ENCODE assay signal across 19 cellular contexts in the genomic region with DNA sequence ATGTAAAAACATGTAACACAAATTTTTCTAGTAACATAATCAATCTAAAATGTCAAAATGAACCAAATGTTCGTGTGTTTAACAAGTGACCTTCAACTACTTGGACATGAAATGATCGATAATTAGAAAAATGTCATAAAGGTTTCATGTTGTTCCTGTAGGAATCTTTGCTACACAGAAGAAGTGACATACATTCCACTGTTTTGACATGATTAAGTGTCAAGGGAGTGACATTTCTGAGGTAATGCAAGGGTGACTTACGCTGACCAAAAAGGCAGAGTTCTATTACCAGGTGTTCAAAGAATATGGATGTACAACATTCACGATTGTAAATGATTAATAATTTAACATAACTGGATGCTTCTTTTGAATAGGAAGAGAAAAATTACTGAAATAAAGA.
DNase-seq lines count a peak whose midpoint lies in the region; ATAC-seq, FAIRE-seq and TF ChIP-seq lines count a peak whose summit lies in the region.
"Had no signal": no experiment of that assay in that cellular context is flagged by ENCODE, and none has a peak within 500 bp of the region (broad histone marks: within the 10 kb centered on the region; RNA-seq: fewer than 3 reads in every experiment).

No MANE protein-coding gene starts in this region.

- H3K36me3 ChIP-seq in OCI-LY3 (replicated peaks; ENCODE audit: low read depth, low read length) (no peaks in the 10 kb centered on the region), H1 (ENCODE audit: control insufficient read depth in 2 of 4, insufficient read depth in 4 of 4, low read length in 3 of 4) (no peaks in the 10 kb centered on the region)
- H3K36me3 ChIP-seq: BLaER1 treated with 17β-estradiol and CSF1 and Interleukin-3, amounts not matched to agents 10 nM and 100 nM had no signal

- no peak overlapping the region for H2BK20ac ChIP-seq in H1 (ENCODE audit: low read length)

- POLR2A ChIA-PET in H1 (lab: Charles Lee; ENCODE audit: partially characterized antibody): no interaction called here

- TF ChIP-seq CTCF in D721Med (IDR thresholded peaks at IDR 0.05; ENCODE audit: insufficient read depth, missing control alignments) (no peak), OCI-LY3 (IDR thresholded peaks at IDR 0.05; ENCODE audit: low read depth, low read length) (no peak), H1 (IDR thresholded peaks at IDR 0.05; ENCODE audit: control extremely low read depth in 1 of 3, insufficient read depth in 1 of 3, low read depth in 1 of 3, low read length in 3 of 3) (no peak)

- no peak overlapping the region for H3K18ac ChIP-seq in H1 (ENCODE audit: extremely low read depth, low read length)

- no peaks in the 10 kb centered on the region for H3K79me1 ChIP-seq in H1 (ENCODE audit: low read depth, low read length)

- H3K9ac ChIP-seq in OCI-LY3 (ENCODE audit: low read length) (no peak overlapping the region), H1 (replicated peaks in 1 of 4; ENCODE audit: extremely low read depth in 1 of 4, low read depth in 3 of 4, low read length in 3 of 4) (no peak overlapping the region)
- H3K9ac ChIP-seq: BLaER1 treated with 17β-estradiol and CSF1 and Interleukin-3, amounts not matched to agents 10 nM and 100 nM had no signal

- no peak for DNase-seq in D721Med (ENCODE audit: insufficient read length, low spot score)
- DNase-seq in H1 (ENCODE audit: low read depth in 1 of 2, low spot score in 2 of 2): no peak
- no peak for DNase-seq in activated CD8-positive, alpha-beta memory T cell treated with anti-CD3 and anti-CD28 coated beads for 24 hours
- DNase-seq in cerebellum (ENCODE audit: low spot score): no peak
- DNase-seq: AML-193; CD4-positive, alpha-beta memory T cell; CD4-positive, CD25-positive, alpha-beta regulatory T cell; CD8-positive, alpha-beta memory T cell; COR-L47; DMS79 treated with DMSO at 0.1 percent for 48 hours; GF-D8 had no signal

- no peak overlapping the region for H4K91ac ChIP-seq in H1 (replicated peaks; ENCODE audit: insufficient read length, low read length)

- no peak overlapping the region for H3K4me3 ChIP-seq in OCI-LY3 (ENCODE audit: low read length)
- no peak overlapping the region for H3K4me3 ChIP-seq in H1 (ENCODE audit: extremely low read depth in 1 of 4, insufficient read depth in 2 of 4, low read depth in 3 of 4, low read length in 4 of 4)
- H3K4me3 ChIP-seq: A549; BLaER1 treated with 17β-estradiol and CSF1 and Interleukin-3, amounts not matched to agents 10 nM and 100 nM had no signal

- H2BK5ac ChIP-seq in H1 (ENCODE audit: low read depth, low read length): no peak overlapping the region

- H4K20me1 ChIP-seq in OCI-LY3 (ENCODE audit: insufficient read depth, low read length) (no peaks in the 10 kb centered on the region), H1 (replicated peaks in 1 of 2; ENCODE audit: control insufficient read depth in 1 of 2, insufficient read depth in 2 of 2, low read length in 2 of 2) (no peaks in the 10 kb centered on the region)
- H4K20me1 ChIP-seq: BLaER1 treated with 17β-estradiol and CSF1 and Interleukin-3, amounts not matched to agents 10 nM and 100 nM had no signal

- H3K23ac ChIP-seq in H1 (ENCODE audit: insufficient read length): no peak overlapping the region

- FAIRE-seq in D721Med (lab: Jason Lieb, UNC) (peak; percentile 46), H1 (lab: Jason Lieb, UNC) (peak; percentile 13)
- FAIRE-seq: A549, GM12891, GM19239 had no signal

- H2BK120ac ChIP-seq in H1 (replicated peaks; ENCODE audit: low read depth, low read length): no peak overlapping the region

- no peak overlapping the region for H3K4ac ChIP-seq in H1 (replicated peaks; ENCODE audit: insufficient read length, low read depth, low read length)

- H3K14ac ChIP-seq in H1 (ENCODE audit: insufficient read length): no peak overlapping the region

- H3K4me1 ChIP-seq in OCI-LY3 (ENCODE audit: low read length) (peaks cover 12% of the 10 kb centered on the region), H1 (replicated peaks in 1 of 4; ENCODE audit: control insufficient read depth in 3 of 4, insufficient read depth in 4 of 4, low read length in 3 of 4) (no peaks in the 10 kb centered on the region)
- H3K4me1 ChIP-seq: A549 had no signal

- no peak for ATAC-seq in HG02588 (IDR thresholded peaks at IDR 0.05; ENCODE audit: unreplicated experiment)
- ATAC-seq: A549 had no signal

- H2AFZ ChIP-seq in OCI-LY3 (ENCODE audit: low read depth, low read length) (no peak overlapping the region), H1 (ENCODE audit: low read length) (no peak overlapping the region)

- no peak for TF ChIP-seq POLR2A in H1 (IDR thresholded peaks at IDR 0.05; ENCODE audit: control extremely low read depth in 1 of 2, low read depth in 2 of 2, low read length in 2 of 2)

- H3K4me2 ChIP-seq in OCI-LY3 (ENCODE audit: low read length) (peak overlapping the region; percentile 1; the same call in 1 of the 2 replicates), H1 (ENCODE audit: insufficient read depth in 1 of 2, low read depth in 2 of 2, low read length in 2 of 2) (no peak overlapping the region)
- H3K4me2 ChIP-seq: A549; BLaER1 treated with 17β-estradiol and CSF1 and Interleukin-3, amounts not matched to agents 10 nM and 100 nM had no signal

- H2BK15ac ChIP-seq in H1 (ENCODE audit: low read length): no peak overlapping the region

- no peaks in the 10 kb centered on the region for H3K23me2 ChIP-seq in H1 (ENCODE audit: low read depth, low read length)

- no peaks in the 10 kb centered on the region for H3K27me3 ChIP-seq in OCI-LY3 (ENCODE audit: low read depth, low read length)
- no peaks in the 10 kb centered on the region for H3K27me3 ChIP-seq in H1 (replicated peaks in 1 of 4; ENCODE audit: control insufficient read depth in 3 of 4, extremely low read depth in 1 of 4, insufficient read depth in 3 of 4, low read length in 3 of 4)
- H3K27me3 ChIP-seq: BLaER1 treated with 17β-estradiol and CSF1 and Interleukin-3, amounts not matched to agents 10 nM and 100 nM had no signal

- no peak overlapping the region for H3K56ac ChIP-seq in H1 (replicated peaks; ENCODE audit: insufficient read length, low read depth, low read length)

- no peaks in the 10 kb centered on the region for H3K79me2 ChIP-seq in OCI-LY3 (ENCODE audit: low read length)
- H3K79me2 ChIP-seq in H1 (ENCODE audit: control insufficient read depth in 1 of 2, insufficient read depth in 2 of 2, low read length in 2 of 2): no peaks in the 10 kb centered on the region

- H2BK12ac ChIP-seq in H1 (ENCODE audit: low read depth, low read length): no peak overlapping the region

- WGBS in H1 (ENCODE audit: extremely low coverage in 1 of 2, insufficient coverage in 1 of 2, insufficient read length in 1 of 2, insufficient replicate concordance in 2 of 2, low coverage in 1 of 2, low lambda C conversion rate in 2 of 2, missing lambda C conversion rate in 1 of 2), 2 experiments: 91% methylated on average over 4 of the region's 4 CpGs; no CpG with 5 or more reads in 1 of the 2 experiments

- CTCF ChIA-PET in H1 (lab: Charles Lee; ENCODE audit: partially characterized antibody): no interaction called here

- H3K9me3 ChIP-seq in OCI-LY3 (ENCODE audit: insufficient read depth, low read length) (no peaks in the 10 kb centered on the region), H1 (ENCODE audit: insufficient read depth in 2 of 2, low read depth in 1 of 2, low read length in 1 of 2) (no peaks in the 10 kb centered on the region)
- H3K9me3 ChIP-seq: A549; BLaER1 treated with 17β-estradiol and CSF1 and Interleukin-3, amounts not matched to agents 10 nM and 100 nM had no signal

- H4K8ac ChIP-seq in H1 (ENCODE audit: extremely low read depth, insufficient read depth, low read length): no peak overlapping the region

- no peak overlapping the region for H2AK5ac ChIP-seq in H1 (ENCODE audit: low read depth, low read length)

- no peak for TF ChIP-seq EP300 in H1 (IDR thresholded peaks at IDR 0.05; ENCODE audit: borderline replicate concordance in 1 of 2, low read depth in 2 of 2, low read length in 2 of 2)

- TF ChIP-seq RAD21 in H1 (IDR thresholded peaks at IDR 0.05 in 1 of 2, conservative IDR thresholded peaks at IDR 0.05 in 1 of 2; ENCODE audit: low read depth in 2 of 2, low read length in 2 of 2): no peak

- no peak overlapping the region for H4K5ac ChIP-seq in H1 (ENCODE audit: insufficient read length, low read depth, low read length)

- H3K27ac ChIP-seq in OCI-LY3 (ENCODE audit: low read length): no peak overlapping the region
- no peak overlapping the region for H3K27ac ChIP-seq in H1 (ENCODE audit: low read depth, low read length)
- H3K27ac ChIP-seq: 22Rv1; A549; BLaER1 treated with 17β-estradiol and CSF1 and Interleukin-3, amounts not matched to agents 10 nM and 100 nM; C4-2B had no signal

TF ChIP-seq in H1, 55 proteins besides CTCF, POLR2A, EP300 and RAD21 (continues in another document):
- TF ChIP-seq TEAD4 (IDR thresholded peaks at IDR 0.05; ENCODE audit: low read depth, low read length) (no peak), MAFK (IDR thresholded peaks at IDR 0.05; ENCODE audit: low read depth, low read length) (no peak)
